In genomic region chr4:110344165-110344564, GRCh38 we compare ENCODE assay signal across 11 cellular contexts.
DNase-seq lines count a peak whose midpoint lies in the region; TF ChIP-seq lines count a peak whose summit lies in the region.
"Had no signal": no experiment of that assay in that cellular context is flagged by ENCODE, and none has a peak within 500 bp of the region (broad histone marks: within the 10 kb centered on the region; RNA-seq: fewer than 3 reads in every experiment).

No MANE protein-coding gene starts in this region.

- no peak overlapping the region for H3K27ac ChIP-seq in tibial artery

- H3K27me3 ChIP-seq in H7 (ENCODE audit: control insufficient read depth, insufficient read depth, low read length), result no peaks in the 10 kb centered on the region
- H3K27me3 ChIP-seq in tibial artery, result no peaks in the 10 kb centered on the region

- H3K4me1 ChIP-seq in tibial artery, result no peaks in the 10 kb centered on the region

- H3K4me3 ChIP-seq in H7 (ENCODE audit: insufficient read depth, low read depth, low read length), result no peak overlapping the region
- no peak overlapping the region for H3K4me3 ChIP-seq in tibial artery

- peak; percentile 17 for TF ChIP-seq CTCF in AG09319 (IDR thresholded peaks at IDR 0.05; ENCODE audit: low read depth, low read length)
- peak in 1 of 2 experiments; percentile 4 for TF ChIP-seq CTCF in tibial artery (IDR thresholded peaks at IDR 0.05)

- DNase-seq in AG09319 (ENCODE audit: extremely low read depth, low read depth) (no peak), H7 (peak; percentile 19), RKO (ENCODE audit: low spot score) (peak; percentile 22), iris pigment epithelial cell (ENCODE audit: low read depth) (peak; percentile 4), tibial artery (no peak), NCI-H524 treated with DMSO at 0.1 percent for 48 hours (lab: John Stamatoyannopoulos, UW) (no peak), T-helper 9 cell (no peak), SW 1271 (lab: John Stamatoyannopoulos, UW) (no peak)
- DNase-seq: effector CD8-positive, alpha-beta T cell; naive B cell; NCI-H2081 treated with DMSO at 0.1 percent for 48 hours had no signal

- no peaks in the 10 kb centered on the region for H3K9me3 ChIP-seq in tibial artery

- H3K36me3 ChIP-seq in H7 (replicated peaks; ENCODE audit: control insufficient read depth, insufficient read depth, low read length) (no peaks in the 10 kb centered on the region), tibial artery (no peaks in the 10 kb centered on the region)

- intact Hi-C loops in tibial artery (cut with DNase I; ENCODE audit: low total_unique reads), result no loop called here

Comparison
In these comparisons a context has a peak if more than half of its experiments do, and no peak if none do; other contexts are left out.
1. DNase-seq: peak in H7 (single experiment), RKO (single experiment) and iris pigment epithelial cell (single experiment); none in AG09319 (single experiment), tibial artery (0 of 2), NCI-H524 treated with DMSO at 0.1 percent for 48 hours (single experiment), T-helper 9 cell (single experiment) and SW 1271 (0 of 2).